In genomic region chr7:150909192-150909591, GRCh38 we compare ENCODE assay signal across 16 cellular contexts. TPM values are rescaled to one million over a fixed set of nuclear protein-coding genes. Genes with fewer than 3 reads are reported as not detected.
A peak's percentile ranks its signal among the peaks of the same experiment; 100 is the strongest.
DNase-seq lines count a peak whose midpoint lies in the region; ATAC-seq and TF ChIP-seq lines count a peak whose summit lies in the region.
"Had no signal": no experiment of that assay in that cellular context is flagged by ENCODE, and none has a peak within 500 bp of the region (broad histone marks: within the 10 kb centered on the region; RNA-seq: fewer than 3 reads in every experiment).

No MANE protein-coding gene starts in this region.

- no peak overlapping the region for H3K4me3 ChIP-seq in CD4-positive, alpha-beta memory T cell (ENCODE audit: low read length in 2 of 2)
- no peak overlapping the region for H3K4me3 ChIP-seq in H7 (ENCODE audit: insufficient read depth, low read depth, low read length)
- H3K4me3 ChIP-seq in foreskin fibroblast (ENCODE audit: low read depth in 1 of 2, low read length in 2 of 2) = no peak overlapping the region
- H3K4me3 ChIP-seq: GM23248, heart right ventricle had no signal

- POLR2A ChIA-PET in CD4-positive, alpha-beta memory T cell (lab: Charles Lee; ENCODE audit: partially characterized antibody) = interaction anchor here (0.9 to 2.0 kb wide), 2 partner anchors 11 to 61 kb away, joined by 3 to 7 read pairs; no protein-coding TSS in a partner anchor
- POLR2A ChIA-PET in activated CD4-positive, alpha-beta memory T cell treated with anti-CD3 and anti-CD28 coated beads, Interleukin-2, amount 10 ng/mL, durations not matched to agents 7 days and 5 days (lab: Charles Lee) = interaction anchor here (1.4 kb wide), 1 partner anchor 21 kb away, joined by 3 read pairs; no protein-coding TSS in a partner anchor
- POLR2A ChIA-PET in HEK293T (lab: Yijun Ruan, JAX) = no interaction called here

- H3K4me3 Mint-ChIP-seq in CD4-positive, alpha-beta memory T cell = peak overlapping the region in 4 of 8 donors; percentile 43 to 80 (median 62)
- H3K4me3 Mint-ChIP-seq in activated CD4-positive, alpha-beta memory T cell treated with anti-CD3 and anti-CD28 coated beads, Interleukin-2, amount 10 ng/mL, durations not matched to agents 7 days and 5 days = peak overlapping the region; percentile 4
- peak overlapping the region; percentile 26 to 73 (median 44) for H3K4me3 Mint-ChIP-seq in immature natural killer cell
- H3K4me3 Mint-ChIP-seq: activated naive CD8-positive, alpha-beta T cell had no signal

- no peaks in the 10 kb centered on the region for H3K9me3 Mint-ChIP-seq in CD4-positive, alpha-beta memory T cell
- peaks cover 3% of the 10 kb centered on the region for H3K9me3 Mint-ChIP-seq in activated CD4-positive, alpha-beta memory T cell treated with anti-CD3 and anti-CD28 coated beads, Interleukin-2, amount 10 ng/mL, durations not matched to agents 7 days and 5 days
- peaks cover 0 to 1% (median 0%) of the 10 kb centered on the region in 6 donors for H3K9me3 Mint-ChIP-seq in immature natural killer cell

- DNase-seq in CD4-positive, alpha-beta memory T cell = peak; percentile 37 to 69 (median 51)
- DNase-seq in H7 (peak; percentile 4), immature natural killer cell (peak; percentile 48 to 53 (median 48)), foreskin fibroblast (no peak), HEK293T (ENCODE audit: extremely low spot score) (no peak), HCEC 1CT (no peak)
- peak; percentile 70 for DNase-seq in activated CD4-positive, alpha-beta memory T cell treated with anti-CD3 and anti-CD28 coated beads, Interleukin-2, amount 10 ng/mL, durations not matched to agents 7 days and 5 days
- DNase-seq: BE2C, caudate nucleus, GM23248, heart right ventricle, left colon, NCI-H2029, NCI-H69 had no signal

- H3K4me1 ChIP-seq in CD4-positive, alpha-beta memory T cell (ENCODE audit: insufficient read depth, low read length) = peaks cover 13% of the 10 kb centered on the region

- H3K9me3 ChIP-seq in CD4-positive, alpha-beta memory T cell (ENCODE audit: control insufficient read depth in 1 of 2, low read length in 2 of 2) = no peaks in the 10 kb centered on the region
- H3K9me3 ChIP-seq: BE2C, heart right ventricle had no signal

- CTCF ChIA-PET in CD4-positive, alpha-beta memory T cell (lab: Charles Lee; ENCODE audit: partially characterized antibody) = interaction anchor here (0.8 to 2.4 kb wide), 4 partner anchors 11 to 212 kb away, joined by 3 to 33 read pairs (median 4); no protein-coding TSS in a partner anchor
- CTCF ChIA-PET in activated CD4-positive, alpha-beta memory T cell treated with anti-CD3 and anti-CD28 coated beads, Interleukin-2, amount 10 ng/mL, durations not matched to agents 7 days and 5 days (lab: Charles Lee) = interaction anchor here (1.0 to 2.3 kb wide), 8 partner anchors 10 to 260 kb away, joined by 3 to 21 read pairs (median 4); no protein-coding TSS in a partner anchor
- CTCF ChIA-PET in HEK293T (lab: Yijun Ruan, JAX) = interaction anchor here (1.6 kb wide), 1 partner anchor 11 kb away, joined by 7 read pairs; no protein-coding TSS in a partner anchor

- H3K36me3 ChIP-seq in CD4-positive, alpha-beta memory T cell (ENCODE audit: insufficient read depth, low read length) = no peaks in the 10 kb centered on the region
- H3K36me3 ChIP-seq in H7 (replicated peaks; ENCODE audit: control insufficient read depth, insufficient read depth, low read length) = no peaks in the 10 kb centered on the region
- H3K36me3 ChIP-seq: BE2C, heart right ventricle had no signal

- H3K27me3 ChIP-seq in CD4-positive, alpha-beta memory T cell (ENCODE audit: insufficient read depth, low read length) = no peaks in the 10 kb centered on the region
- no peaks in the 10 kb centered on the region for H3K27me3 ChIP-seq in H7 (ENCODE audit: control insufficient read depth, insufficient read depth, low read length)
- H3K27me3 ChIP-seq: BE2C had no signal

- H3K36me3 Mint-ChIP-seq in CD4-positive, alpha-beta memory T cell = no peaks in the 10 kb centered on the region
- peaks cover 2% of the 10 kb centered on the region for H3K36me3 Mint-ChIP-seq in activated CD4-positive, alpha-beta memory T cell treated with anti-CD3 and anti-CD28 coated beads, Interleukin-2, amount 10 ng/mL, durations not matched to agents 7 days and 5 days (ENCODE audit: low read depth)
- no peaks in the 10 kb centered on the region for H3K36me3 Mint-ChIP-seq in immature natural killer cell
- H3K36me3 Mint-ChIP-seq: activated naive CD8-positive, alpha-beta T cell had no signal

- no peak overlapping the region for H3K27ac ChIP-seq in CD4-positive, alpha-beta memory T cell (ENCODE audit: low read depth, low read length)
- H3K27ac ChIP-seq: GM23248, heart right ventricle had no signal

- TF ChIP-seq CTCF in foreskin fibroblast (IDR thresholded peaks at IDR 0.05; ENCODE audit: low read depth, low read length) = no peak

- intact Hi-C loops in CD4-positive, alpha-beta memory T cell (cut with micrococcal nuclease) = no loop called here

- no peak for ATAC-seq in HG03139 (IDR thresholded peaks at IDR 0.05; ENCODE audit: unreplicated experiment)
- ATAC-seq: heart right ventricle, left colon had no signal

- peaks cover 13 to 26% (median 14%) of the 10 kb centered on the region in 4 donors for H3K4me1 Mint-ChIP-seq in CD4-positive, alpha-beta memory T cell
- peaks cover 8% of the 10 kb centered on the region for H3K4me1 Mint-ChIP-seq in activated CD4-positive, alpha-beta memory T cell treated with anti-CD3 and anti-CD28 coated beads, Interleukin-2, amount 10 ng/mL, durations not matched to agents 7 days and 5 days
- peaks cover 11 to 17% of the 10 kb centered on the region in 2 donors for H3K4me1 Mint-ChIP-seq in immature natural killer cell

- peak overlapping the region in 4 of 7 donors; percentile 18 to 75 (median 56) for H3K27ac Mint-ChIP-seq in CD4-positive, alpha-beta memory T cell
- H3K27ac Mint-ChIP-seq in activated CD4-positive, alpha-beta memory T cell treated with anti-CD3 and anti-CD28 coated beads, Interleukin-2, amount 10 ng/mL, durations not matched to agents 7 days and 5 days = peak overlapping the region; percentile 29
- peak overlapping the region in 3 of 6 donors; percentile 11 to 16 (median 13) for H3K27ac Mint-ChIP-seq in immature natural killer cell
- H3K27ac Mint-ChIP-seq: activated naive CD8-positive, alpha-beta T cell had no signal

- peaks cover 0 to 6% of the 10 kb centered on the region in 2 donors for H3K27me3 Mint-ChIP-seq in CD4-positive, alpha-beta memory T cell
- H3K27me3 Mint-ChIP-seq in activated CD4-positive, alpha-beta memory T cell treated with anti-CD3 and anti-CD28 coated beads, Interleukin-2, amount 10 ng/mL, durations not matched to agents 7 days and 5 days = peaks cover 39% of the 10 kb centered on the region
- peaks cover 9 to 36% (median 9%) of the 10 kb centered on the region in 3 donors for H3K27me3 Mint-ChIP-seq in immature natural killer cell (ENCODE audit: low read depth in 3 of 3)
- H3K27me3 Mint-ChIP-seq: activated naive CD8-positive, alpha-beta T cell had no signal

TF ChIP-seq in HEK293T, 16 proteins besides CTCF, POLR2A, EP300 and RAD21:
- no peak for TF ChIP-seq ZNF384 (IDR thresholded peaks at IDR 0.05)
- no peak for TF ChIP-seq BHLHE40 (IDR thresholded peaks at IDR 0.05; ENCODE audit: borderline replicate concordance)
- no peak for TF ChIP-seq SP1 (IDR thresholded peaks at IDR 0.05)
- TF ChIP-seq SUZ12 (IDR thresholded peaks at IDR 0.05) = no peak
- no peak for TF ChIP-seq PKNOX1 (IDR thresholded peaks at IDR 0.05)
- TF ChIP-seq HDGF (IDR thresholded peaks at IDR 0.05; ENCODE audit: borderline replicate concordance) = no peak

RNA-seq across cellular contexts. Expression of gene AOC1, which starts 56.9 kb away (rescaled TPM):
- total RNA-seq in CD4-positive, alpha-beta memory T cell = not detected
- polyA plus RNA-seq in CD4-positive, alpha-beta memory T cell = not detected
- total RNA-seq in H7 (2014; rRNA removed; shearing (Covaris generic)) = not detected in 2 replicates
- not detected for total RNA-seq in activated CD4-positive, alpha-beta memory T cell treated with anti-CD3 and anti-CD28 coated beads, Interleukin-2, amount 10 ng/mL, durations not matched to agents 7 days and 5 days
- polyA plus RNA-seq in immature natural killer cell = not detected
- total RNA-seq: GM23248 had no signal
- polyA plus RNA-seq: GM23248 had no signal

Comparison
In these comparisons a context has a peak if more than half of its experiments do, and no peak if none do; other contexts are left out.
1. DNase-seq: peak in CD4-positive, alpha-beta memory T cell (5 of 5), H7 (single experiment), activated CD4-positive, alpha-beta memory T cell treated with anti-CD3 and anti-CD28 coated beads, Interleukin-2, amount 10 ng/mL, durations not matched to agents 7 days and 5 days (single experiment) and immature natural killer cell (3 of 3); none in foreskin fibroblast (0 of 2), HEK293T (single experiment) and HCEC 1CT (single experiment).